ENCODE assay signal across 9 cellular contexts in genomic region chr18:77087391-77088141, GRCh38. TPM values are rescaled to one million over a fixed set of nuclear protein-coding genes. Genes with fewer than 3 reads are reported as not detected.
DNase-seq lines count a peak whose midpoint lies in the region; ATAC-seq lines count a peak whose summit lies in the region.
"Had no signal": no experiment of that assay in that cellular context is flagged by ENCODE, and none has a peak within 500 bp of the region (broad histone marks: within the 10 kb centered on the region; RNA-seq: fewer than 3 reads in every experiment).

No MANE protein-coding gene starts in this region.

- H3K9me3 Mint-ChIP-seq in stimulated activated naive CD8-positive, alpha-beta T cell treated with anti-CD3 and anti-CD28 coated beads, Interleukin-15, amount 100 ng/mL, for 72 hours, result no peaks in the 10 kb centered on the region

- ATAC-seq in stimulated activated naive CD8-positive, alpha-beta T cell treated with anti-CD3 and anti-CD28 coated beads, Interleukin-15, amount 100 ng/mL, for 72 hours, result peak; percentile 72
- ATAC-seq in stimulated activated naive CD8-positive, alpha-beta T cell treated with anti-CD3 and anti-CD28 coated beads, Interleukin-15, Interleukin-2, amounts not matched to agents 100 U/mL and 50 U/mL, for 24 hours, result no peak
- no peak for ATAC-seq in GM19397 (IDR thresholded peaks at IDR 0.05; ENCODE audit: unreplicated experiment)
- no peak for ATAC-seq in GM19328 (IDR thresholded peaks at IDR 0.05; ENCODE audit: unreplicated experiment)

- H3K27me3 Mint-ChIP-seq in stimulated activated naive CD8-positive, alpha-beta T cell treated with anti-CD3 and anti-CD28 coated beads, Interleukin-15, amount 100 ng/mL, for 72 hours, result no peaks in the 10 kb centered on the region

- no peak for DNase-seq in stimulated activated naive CD8-positive, alpha-beta T cell treated with anti-CD3 and anti-CD28 coated beads, Interleukin-15, amount 100 ng/mL, for 72 hours
- no peak for DNase-seq in stimulated activated naive CD8-positive, alpha-beta T cell treated with anti-CD3 and anti-CD28 coated beads, Interleukin-15, Interleukin-2, amounts not matched to agents 100 U/mL and 50 U/mL, for 24 hours
- peak; percentile 52 for DNase-seq in hepatic stellate cell (ENCODE audit: low spot score)
- peak; percentile 43 for DNase-seq in occipital lobe (lab: John Stamatoyannopoulos, UW)
- DNase-seq in HK-2 (ENCODE audit: unreplicated experiment), result no peak
- no peak for DNase-seq in stimulated activated naive CD4-positive, alpha-beta T cell (lab: John Stamatoyannopoulos, UW)

- peaks cover 80% of the 10 kb centered on the region for H3K4me1 Mint-ChIP-seq in stimulated activated naive CD8-positive, alpha-beta T cell treated with anti-CD3 and anti-CD28 coated beads, Interleukin-15, amount 100 ng/mL, for 72 hours

- H3K27ac Mint-ChIP-seq in stimulated activated naive CD8-positive, alpha-beta T cell treated with anti-CD3 and anti-CD28 coated beads, Interleukin-15, amount 100 ng/mL, for 72 hours, result no peak overlapping the region

- no peak overlapping the region for H3K4me3 Mint-ChIP-seq in stimulated activated naive CD8-positive, alpha-beta T cell treated with anti-CD3 and anti-CD28 coated beads, Interleukin-15, amount 100 ng/mL, for 72 hours

RNA-seq across cellular contexts. Expression of gene MBP, which starts 45.0 kb away (rescaled TPM):
- 5.8 TPM for total RNA-seq in occipital lobe
- total RNA-seq: A673 had no signal

Comparison
In these comparisons a context has a peak if more than half of its experiments do, and no peak if none do; other contexts are left out.
1. DNase-seq: peak in hepatic stellate cell (single experiment) and occipital lobe (single experiment); none in stimulated activated naive CD8-positive, alpha-beta T cell treated with anti-CD3 and anti-CD28 coated beads, Interleukin-15, amount 100 ng/mL, for 72 hours (0 of 2), stimulated activated naive CD8-positive, alpha-beta T cell treated with anti-CD3 and anti-CD28 coated beads, Interleukin-15, Interleukin-2, amounts not matched to agents 100 U/mL and 50 U/mL, for 24 hours (single experiment), HK-2 (single experiment) and stimulated activated naive CD4-positive, alpha-beta T cell (0 of 6).